ENCODE assay signal across 11 cellular contexts in genomic region chr13:37869506-37869755, GRCh38. TPM values are rescaled to one million over a fixed set of nuclear protein-coding genes. Genes with fewer than 3 reads are reported as not detected.
A peak's percentile ranks its signal among the peaks of the same experiment; 100 is the strongest.
DNase-seq lines count a peak whose midpoint lies in the region; TF ChIP-seq lines count a peak whose summit lies in the region.
"Had no signal": no experiment of that assay in that cellular context is flagged by ENCODE, and none has a peak within 500 bp of the region (broad histone marks: within the 10 kb centered on the region; RNA-seq: fewer than 3 reads in every experiment).

No MANE protein-coding gene starts in this region.

- no peak for TF ChIP-seq CTCF in type B pancreatic cell (conservative IDR thresholded peaks at IDR 0.05)

- no peaks in the 10 kb centered on the region for H3K27me3 ChIP-seq in endocrine pancreas (ENCODE audit: control insufficient read depth, insufficient read depth, low read length)
- H3K27me3 ChIP-seq in mucosa of rectum (ENCODE audit: control insufficient read depth in 2 of 2, insufficient read depth in 2 of 2, low read length in 2 of 2), result peaks cover 9 to 20% of the 10 kb centered on the region in 2 donors
- H3K27me3 ChIP-seq: BLaER1 treated with 17β-estradiol and CSF1 and Interleukin-3, amounts not matched to agents 10 nM and 100 nM had no signal

- H3K9me3 ChIP-seq in endocrine pancreas (ENCODE audit: control insufficient read depth, low read length), result no peaks in the 10 kb centered on the region
- H3K9me3 ChIP-seq in mucosa of rectum (ENCODE audit: control insufficient read depth in 2 of 2, low read length in 2 of 2), result no peaks in the 10 kb centered on the region

- H3K4me3 ChIP-seq in endocrine pancreas (ENCODE audit: control insufficient read depth, insufficient read depth, low read length), result peak overlapping the region; percentile 76
- H3K4me3 ChIP-seq in mucosa of rectum (ENCODE audit: low read length in 2 of 2), result peak overlapping the region; percentile 37 to 51
- H3K4me3 ChIP-seq: BLaER1 treated with 17β-estradiol and CSF1 and Interleukin-3, amounts not matched to agents 10 nM and 100 nM had no signal

- intact Hi-C loops in activated CD4-positive, alpha-beta T cell treated with anti-CD3 and anti-CD28 coated beads, Interleukin-2, amount 10 ng/mL, durations not matched to agents 24 days and 14 days (cut with micrococcal nuclease), result no loop called here

- H3K4me1 Mint-ChIP-seq in activated CD4-positive, alpha-beta T cell treated with anti-CD3 and anti-CD28 coated beads, Interleukin-2, amount 10 ng/mL, durations not matched to agents 24 days and 14 days, result peaks cover 3% of the 10 kb centered on the region
- peaks cover 17% of the 10 kb centered on the region for H3K4me1 Mint-ChIP-seq in type B pancreatic cell (ENCODE audit: unreplicated experiment)
- H3K4me1 Mint-ChIP-seq: central memory CD8-positive, alpha-beta T cell had no signal

- H3K27me3 Mint-ChIP-seq in activated CD4-positive, alpha-beta T cell treated with anti-CD3 and anti-CD28 coated beads, Interleukin-2, amount 10 ng/mL, durations not matched to agents 24 days and 14 days, result peaks cover 27% of the 10 kb centered on the region
- H3K27me3 Mint-ChIP-seq in type B pancreatic cell, result peaks cover 45% of the 10 kb centered on the region

- H3K36me3 Mint-ChIP-seq in activated CD4-positive, alpha-beta T cell treated with anti-CD3 and anti-CD28 coated beads, Interleukin-2, amount 10 ng/mL, durations not matched to agents 24 days and 14 days (ENCODE audit: low read depth), result no peaks in the 10 kb centered on the region
- H3K36me3 Mint-ChIP-seq in type B pancreatic cell, result no peaks in the 10 kb centered on the region

- no peaks in the 10 kb centered on the region for H3K9me3 Mint-ChIP-seq in activated CD4-positive, alpha-beta T cell treated with anti-CD3 and anti-CD28 coated beads, Interleukin-2, amount 10 ng/mL, durations not matched to agents 24 days and 14 days
- H3K9me3 Mint-ChIP-seq in type B pancreatic cell, result no peaks in the 10 kb centered on the region
- H3K9me3 Mint-ChIP-seq: central memory CD8-positive, alpha-beta T cell had no signal

- H3K27ac ChIP-seq in mucosa of rectum (ENCODE audit: low read depth in 2 of 2, low read length in 2 of 2), result no peak overlapping the region
- H3K27ac ChIP-seq: BLaER1 treated with 17β-estradiol and CSF1 and Interleukin-3, amounts not matched to agents 10 nM and 100 nM had no signal

- H3K9ac ChIP-seq in endocrine pancreas (ENCODE audit: control insufficient read depth, insufficient read depth, low read length) (peak overlapping the region; percentile 2), mucosa of rectum (ENCODE audit: low read depth in 1 of 2, low read length in 2 of 2) (no peak overlapping the region)
- H3K9ac ChIP-seq: BLaER1 treated with 17β-estradiol and CSF1 and Interleukin-3, amounts not matched to agents 10 nM and 100 nM had no signal

- H3K36me3 ChIP-seq in endocrine pancreas (ENCODE audit: control insufficient read depth, insufficient read depth, low read length) (no peaks in the 10 kb centered on the region), mucosa of rectum (ENCODE audit: control insufficient read depth in 2 of 2, insufficient read depth in 2 of 2, low read length in 2 of 2) (no peaks in the 10 kb centered on the region)
- H3K36me3 ChIP-seq: BLaER1 treated with 17β-estradiol and CSF1 and Interleukin-3, amounts not matched to agents 10 nM and 100 nM had no signal

- peak overlapping the region; percentile 21 for H3K4me3 Mint-ChIP-seq in activated CD4-positive, alpha-beta T cell treated with anti-CD3 and anti-CD28 coated beads, Interleukin-2, amount 10 ng/mL, durations not matched to agents 24 days and 14 days
- H3K4me3 Mint-ChIP-seq in type B pancreatic cell, result peak overlapping the region; percentile 94
- H3K4me3 Mint-ChIP-seq: central memory CD8-positive, alpha-beta T cell had no signal

- H3K4me1 ChIP-seq in endocrine pancreas (ENCODE audit: control insufficient read depth, insufficient read depth, low read length) (peaks cover 8% of the 10 kb centered on the region), mucosa of rectum (ENCODE audit: control insufficient read depth in 2 of 2, insufficient read depth in 2 of 2, low read length in 2 of 2) (no peaks in the 10 kb centered on the region)
- H3K4me1 ChIP-seq: BLaER1 treated with 17β-estradiol and CSF1 and Interleukin-3, amounts not matched to agents 10 nM and 100 nM had no signal

- no peak overlapping the region for H3K27ac Mint-ChIP-seq in activated CD4-positive, alpha-beta T cell treated with anti-CD3 and anti-CD28 coated beads, Interleukin-2, amount 10 ng/mL, durations not matched to agents 24 days and 14 days
- peak overlapping the region; percentile 54 for H3K27ac Mint-ChIP-seq in type B pancreatic cell

- DNase-seq in activated CD4-positive, alpha-beta T cell treated with anti-CD3 and anti-CD28 coated beads, Interleukin-2, amount 10 ng/mL, durations not matched to agents 24 days and 14 days, result no peak
- DNase-seq in activated CD4-positive, alpha-beta T cell treated with anti-CD3 and anti-CD28 coated beads, Interleukin-2, amount 50 U/mL, for 1 hour, result no peak
- peak; percentile 64 for DNase-seq in type B pancreatic cell (ENCODE audit: extremely low spot score, unreplicated experiment)
- DNase-seq in NCI-H526 treated with DMSO at 0.1 percent for 48 hours (lab: John Stamatoyannopoulos, UW), result no peak
- no peak for DNase-seq in inferior parietal cortex (ENCODE audit: extremely low spot score)
- DNase-seq in midbrain (lab: John Stamatoyannopoulos, UW), result no peak
- DNase-seq: SW 1271 had no signal

RNA-seq across cellular contexts. Expression of gene TRPC4, which starts 0.1 kb away (rescaled TPM):
- not detected in 2 replicates for total RNA-seq in activated CD4-positive, alpha-beta T cell treated with anti-CD3 and anti-CD28 coated beads, Interleukin-2, amount 10 ng/mL, durations not matched to agents 24 days and 14 days
- 1.9 and 6.1 TPM in 2 replicates for total RNA-seq in type B pancreatic cell (ENCODE audit: low replicate concordance)
